18 cellular contexts compared by ENCODE assay signal in genomic region chr13:72757792-72758535, GRCh38. TPM values are rescaled to one million over a fixed set of nuclear protein-coding genes. Genes with fewer than 3 reads are reported as not detected.
DNase-seq lines count a peak whose midpoint lies in the region; ATAC-seq lines count a peak whose summit lies in the region.
"Had no signal": no experiment of that assay in that cellular context is flagged by ENCODE, and none has a peak within 500 bp of the region (broad histone marks: within the 10 kb centered on the region; RNA-seq: fewer than 3 reads in every experiment).

No MANE protein-coding gene starts in this region.

- no peak overlapping the region for H3K27ac ChIP-seq in GM23248
- H3K27ac ChIP-seq: A549; BLaER1 treated with 17β-estradiol and CSF1 and Interleukin-3, amounts not matched to agents 10 nM and 100 nM had no signal

- H2AFZ ChIP-seq in GM23248, result no peak overlapping the region

- H3K9me2 ChIP-seq in GM23248 (ENCODE audit: insufficient read depth), result no peaks in the 10 kb centered on the region

- no peaks in the 10 kb centered on the region for H3K27me3 ChIP-seq in GM23248 (replicated peaks; ENCODE audit: insufficient read depth)
- H3K27me3 ChIP-seq: BLaER1 treated with 17β-estradiol and CSF1 and Interleukin-3, amounts not matched to agents 10 nM and 100 nM had no signal

- H3K4me3 Mint-ChIP-seq in activated naive CD4-positive, alpha-beta T cell treated with anti-CD3 and anti-CD28 coated beads for 36 hours, result no peak overlapping the region
- H3K4me3 Mint-ChIP-seq in stimulated activated effector memory CD8-positive, alpha-beta T cell treated with anti-CD3 and anti-CD28 coated beads, Interleukin-12 subunit alpha, Interleukin-12 subunit beta, amount 100 ng/mL, for 72 hours, result no peak overlapping the region
- H3K4me3 Mint-ChIP-seq: CD8-positive, alpha-beta T cell had no signal

- WGBS in GM23248 (ENCODE audit: low coverage in 1 of 2, low lambda C conversion rate in 2 of 2, missing lambda C conversion rate in 2 of 2), 2 experiments, result 72 to 74% methylated on average over 4 of the region's 4 CpGs

- H4K20me1 ChIP-seq in GM23248 (ENCODE audit: insufficient read depth), result no peaks in the 10 kb centered on the region

- no peak overlapping the region for H3K4me2 ChIP-seq in GM23248 (ENCODE audit: unreplicated experiment)
- H3K4me2 ChIP-seq: A549; BLaER1 treated with 17β-estradiol and CSF1 and Interleukin-3, amounts not matched to agents 10 nM and 100 nM had no signal

- H3K36me3 ChIP-seq in GM23248 (ENCODE audit: low read depth), result peaks cover 76% of the 10 kb centered on the region

- no peaks in the 10 kb centered on the region for H3K9me3 ChIP-seq in GM23248 (ENCODE audit: low read depth)
- H3K9me3 ChIP-seq: A549; BLaER1 treated with 17β-estradiol and CSF1 and Interleukin-3, amounts not matched to agents 10 nM and 100 nM had no signal

- intact Hi-C loops in activated naive CD4-positive, alpha-beta T cell treated with anti-CD3 and anti-CD28 coated beads for 36 hours (cut with micrococcal nuclease), result no loop called here

- no peak for DNase-seq in activated naive CD4-positive, alpha-beta T cell treated with anti-CD3 and anti-CD28 coated beads, Interleukin-2, amount 50 U/mL, for 72 hours (ENCODE audit: low spot score in 2 of 2)
- no peak for DNase-seq in activated naive CD4-positive, alpha-beta T cell treated with anti-CD3 and anti-CD28 coated beads for 36 hours
- DNase-seq in GM23248, result peak; percentile 9
- peak; percentile 4 for DNase-seq in RKO (ENCODE audit: low spot score)
- no peak for DNase-seq in stimulated activated effector memory CD8-positive, alpha-beta T cell treated with anti-CD3 and anti-CD28 coated beads, Interleukin-12 subunit alpha, Interleukin-12 subunit beta, amount 100 ng/mL, for 72 hours (ENCODE audit: low spot score in 2 of 2)
- no peak for DNase-seq in NCI-H2107 (lab: John Stamatoyannopoulos, UW)
- no peak for DNase-seq in activated effector memory CD4-positive, alpha-beta T cell treated with anti-CD3 and anti-CD28 coated beads, Interleukin-2, amount 50 U/mL, for 16 hours
- DNase-seq: CD8-positive, alpha-beta T cell; DMS53; HCEC 1CT; MV-4-11; NCI-H187; NCI-H226; NCI-H524 treated with DMSO at 0.1 percent for 48 hours had no signal

- no peaks in the 10 kb centered on the region for H3K27me3 Mint-ChIP-seq in activated naive CD4-positive, alpha-beta T cell treated with anti-CD3 and anti-CD28 coated beads for 36 hours (ENCODE audit: low read depth)

- peaks cover 24% of the 10 kb centered on the region for H3K79me2 ChIP-seq in GM23248 (ENCODE audit: insufficient read depth)

- no peaks in the 10 kb centered on the region for H3K9me3 Mint-ChIP-seq in activated naive CD4-positive, alpha-beta T cell treated with anti-CD3 and anti-CD28 coated beads, Interleukin-2, amount 50 U/mL, for 72 hours
- no peaks in the 10 kb centered on the region for H3K9me3 Mint-ChIP-seq in activated naive CD4-positive, alpha-beta T cell treated with anti-CD3 and anti-CD28 coated beads for 36 hours
- no peaks in the 10 kb centered on the region for H3K9me3 Mint-ChIP-seq in stimulated activated effector memory CD8-positive, alpha-beta T cell treated with anti-CD3 and anti-CD28 coated beads, Interleukin-12 subunit alpha, Interleukin-12 subunit beta, amount 100 ng/mL, for 72 hours
- H3K9me3 Mint-ChIP-seq: CD8-positive, alpha-beta T cell had no signal

- peak overlapping the region in 1 of 2 donors; percentile 60 for H3K27ac Mint-ChIP-seq in activated naive CD4-positive, alpha-beta T cell treated with anti-CD3 and anti-CD28 coated beads, Interleukin-2, amount 50 U/mL, for 72 hours
- no peak overlapping the region for H3K27ac Mint-ChIP-seq in activated naive CD4-positive, alpha-beta T cell treated with anti-CD3 and anti-CD28 coated beads for 36 hours
- no peak overlapping the region for H3K27ac Mint-ChIP-seq in stimulated activated effector memory CD8-positive, alpha-beta T cell treated with anti-CD3 and anti-CD28 coated beads, Interleukin-12 subunit alpha, Interleukin-12 subunit beta, amount 100 ng/mL, for 72 hours
- H3K27ac Mint-ChIP-seq: CD8-positive, alpha-beta T cell had no signal

- no peaks in the 10 kb centered on the region for H3K4me1 Mint-ChIP-seq in activated naive CD4-positive, alpha-beta T cell treated with anti-CD3 and anti-CD28 coated beads for 36 hours (ENCODE audit: low read depth)
- H3K4me1 Mint-ChIP-seq in stimulated activated effector memory CD8-positive, alpha-beta T cell treated with anti-CD3 and anti-CD28 coated beads, Interleukin-12 subunit alpha, Interleukin-12 subunit beta, amount 100 ng/mL, for 72 hours, result no peaks in the 10 kb centered on the region

- H3K36me3 Mint-ChIP-seq in activated naive CD4-positive, alpha-beta T cell treated with anti-CD3 and anti-CD28 coated beads, Interleukin-2, amount 50 U/mL, for 72 hours, result peaks cover 7 to 28% of the 10 kb centered on the region in 2 donors
- peaks cover 42% of the 10 kb centered on the region for H3K36me3 Mint-ChIP-seq in activated naive CD4-positive, alpha-beta T cell treated with anti-CD3 and anti-CD28 coated beads for 36 hours (ENCODE audit: low read depth)
- peaks cover 99% of the 10 kb centered on the region for H3K36me3 Mint-ChIP-seq in stimulated activated effector memory CD8-positive, alpha-beta T cell treated with anti-CD3 and anti-CD28 coated beads, Interleukin-12 subunit alpha, Interleukin-12 subunit beta, amount 100 ng/mL, for 72 hours

- peaks cover 31% of the 10 kb centered on the region; the same call in 1 of the 2 replicates for H3F3A ChIP-seq in GM23248 (ENCODE audit: insufficient read depth)

- CTCF ChIA-PET in activated naive CD4-positive, alpha-beta T cell treated with anti-CD3 and anti-CD28 coated beads for 36 hours (lab: Charles Lee), result no interaction called here

- peak; percentile 58 to 69 for ATAC-seq in activated naive CD4-positive, alpha-beta T cell treated with anti-CD3 and anti-CD28 coated beads, Interleukin-2, amount 50 U/mL, for 72 hours
- ATAC-seq in stimulated activated effector memory CD8-positive, alpha-beta T cell treated with anti-CD3 and anti-CD28 coated beads, Interleukin-12 subunit alpha, Interleukin-12 subunit beta, amount 100 ng/mL, for 72 hours, result peak; percentile 65
- no peak for ATAC-seq in GM18520 (IDR thresholded peaks at IDR 0.05; ENCODE audit: unreplicated experiment)
- ATAC-seq: A549; CD8-positive, alpha-beta T cell had no signal

- H3K4me3 ChIP-seq in GM23248, result no peak overlapping the region
- H3K4me3 ChIP-seq: A549; BLaER1 treated with 17β-estradiol and CSF1 and Interleukin-3, amounts not matched to agents 10 nM and 100 nM; K562 had no signal

- H3K9ac ChIP-seq in GM23248, result no peak overlapping the region
- H3K9ac ChIP-seq: BLaER1 treated with 17β-estradiol and CSF1 and Interleukin-3, amounts not matched to agents 10 nM and 100 nM had no signal

- in situ Hi-C loops in GM23248 (cut with MboI), result no loop called here

- H3K4me1 ChIP-seq in GM23248 (ENCODE audit: insufficient read depth), result no peaks in the 10 kb centered on the region
- H3K4me1 ChIP-seq: A549; BLaER1 treated with 17β-estradiol and CSF1 and Interleukin-3, amounts not matched to agents 10 nM and 100 nM had no signal

RNA-seq across cellular contexts. Expression of gene DIS3, which starts 23.7 kb away (rescaled TPM):
- 10 to 100 TPM; 44.9 to 47.2 TPM for total RNA-seq in activated naive CD4-positive, alpha-beta T cell treated with anti-CD3 and anti-CD28 coated beads, Interleukin-2, amount 50 U/mL, for 72 hours
- 10 to 100 TPM; 47.7 to 48.9 TPM for total RNA-seq in activated naive CD4-positive, alpha-beta T cell treated with anti-CD3 and anti-CD28 coated beads for 36 hours
- total RNA-seq in GM23248 (2014; rRNA removed; shearing (Covaris generic)), result 28.2 and 31.0 TPM in 2 replicates
- polyA plus RNA-seq in GM23248 (2016; fragmentation: Nextera tagmentation; extraction: Ambion mirVana), result 17.3 and 18.9 TPM in 2 replicates

RNA-seq across cellular contexts. Expression of gene PIBF1, which starts 24.0 kb away (rescaled TPM):
- total RNA-seq in activated naive CD4-positive, alpha-beta T cell treated with anti-CD3 and anti-CD28 coated beads, Interleukin-2, amount 50 U/mL, for 72 hours, result 10 to 100 TPM; 26.2 to 28.9 TPM
- 10 to 100 TPM; 19.5 to 23.5 TPM for total RNA-seq in activated naive CD4-positive, alpha-beta T cell treated with anti-CD3 and anti-CD28 coated beads for 36 hours
- total RNA-seq in GM23248 (2014; rRNA removed; shearing (Covaris generic)), result 15.2 and 20.4 TPM in 2 replicates
- 14.8 and 17.0 TPM in 2 replicates for polyA plus RNA-seq in GM23248 (2016; fragmentation: Nextera tagmentation; extraction: Ambion mirVana)

RNA-seq across cellular contexts. Expression of gene BORA, which starts 30.2 kb away (rescaled TPM):
- 10 to 100 TPM; 23.7 to 25.9 TPM for total RNA-seq in activated naive CD4-positive, alpha-beta T cell treated with anti-CD3 and anti-CD28 coated beads, Interleukin-2, amount 50 U/mL, for 72 hours
- total RNA-seq in activated naive CD4-positive, alpha-beta T cell treated with anti-CD3 and anti-CD28 coated beads for 36 hours, result 10 to 100 TPM; 17.3 to 19.5 TPM
- total RNA-seq in GM23248 (2014; rRNA removed; shearing (Covaris generic)), result 4.9 and 7.2 TPM in 2 replicates
- 4.4 and 5.5 TPM in 2 replicates for polyA plus RNA-seq in GM23248 (2016; fragmentation: Nextera tagmentation; extraction: Ambion mirVana)

RNA-seq across cellular contexts. Expression of gene MZT1, which starts 30.5 kb away (rescaled TPM):
- 10 to 100 TPM; 20.5 to 42.2 TPM for total RNA-seq in activated naive CD4-positive, alpha-beta T cell treated with anti-CD3 and anti-CD28 coated beads, Interleukin-2, amount 50 U/mL, for 72 hours
- total RNA-seq in activated naive CD4-positive, alpha-beta T cell treated with anti-CD3 and anti-CD28 coated beads for 36 hours, result 10 to 100 TPM; 32.4 to 32.9 TPM
- 27.2 and 31.1 TPM in 2 replicates for total RNA-seq in GM23248 (2014; rRNA removed; shearing (Covaris generic))
- polyA plus RNA-seq in GM23248 (2016; fragmentation: Nextera tagmentation; extraction: Ambion mirVana), result 22.9 and 24.3 TPM in 2 replicates

Comparison
In these comparisons a context has a peak if more than half of its experiments do, and no peak if none do; other contexts are left out.
1. DNase-seq: peak in GM23248 (single experiment) and RKO (single experiment); none in activated naive CD4-positive, alpha-beta T cell treated with anti-CD3 and anti-CD28 coated beads, Interleukin-2, amount 50 U/mL, for 72 hours (0 of 2), activated naive CD4-positive, alpha-beta T cell treated with anti-CD3 and anti-CD28 coated beads for 36 hours (single experiment), stimulated activated effector memory CD8-positive, alpha-beta T cell treated with anti-CD3 and anti-CD28 coated beads, Interleukin-12 subunit alpha, Interleukin-12 subunit beta, amount 100 ng/mL, for 72 hours (0 of 2), NCI-H2107 (single experiment) and activated effector memory CD4-positive, alpha-beta T cell treated with anti-CD3 and anti-CD28 coated beads, Interleukin-2, amount 50 U/mL, for 16 hours (single experiment).